ENCODE assay signal across 23 cellular contexts in the genomic region with DNA sequence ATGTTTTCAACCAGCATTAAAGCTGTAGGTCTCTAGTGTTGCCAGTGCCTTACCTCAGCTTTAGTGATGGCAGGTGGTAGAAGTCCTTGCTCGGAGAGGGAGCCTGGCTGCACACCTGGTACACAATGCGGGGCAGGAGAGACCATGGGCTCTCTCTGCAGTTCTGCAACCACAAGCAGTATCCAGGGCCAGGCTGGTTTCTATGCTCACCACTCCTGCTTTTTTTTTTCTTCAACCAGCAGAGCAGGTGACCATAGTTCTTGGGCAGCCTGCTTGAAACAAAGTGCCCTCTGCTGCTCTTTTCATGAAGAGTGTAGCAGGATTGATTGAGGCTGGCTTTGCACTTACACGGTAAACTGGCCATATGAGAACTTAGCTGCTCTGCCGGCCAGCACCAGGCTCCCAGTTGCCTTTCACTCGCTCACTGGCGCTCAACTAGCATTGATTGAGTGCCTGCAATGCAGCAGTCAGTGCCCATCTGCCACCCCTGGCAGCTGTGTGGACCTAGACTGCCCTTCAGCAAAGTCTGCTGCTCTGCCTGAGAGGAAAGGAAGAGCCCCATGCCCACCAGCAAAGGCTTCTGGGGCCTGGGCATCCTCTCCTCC. TPM values are rescaled to one million over a fixed set of nuclear protein-coding genes. Genes with fewer than 3 reads are reported as not detected.
DNase-seq lines count a peak whose midpoint lies in the region; ATAC-seq and TF ChIP-seq lines count a peak whose summit lies in the region.
"Had no signal": no experiment of that assay in that cellular context is flagged by ENCODE, and none has a peak within 500 bp of the region (broad histone marks: within the 10 kb centered on the region; RNA-seq: fewer than 3 reads in every experiment).

No MANE protein-coding gene starts in this region.

- peak; percentile 11 for DNase-seq in NCI-H2171 treated with DMSO at 0.1 percent for 48 hours (lab: John Stamatoyannopoulos, UW)
- DNase-seq in NCI-H2171 (lab: John Stamatoyannopoulos, UW): no peak
- DNase-seq in NCI-H524 (lab: John Stamatoyannopoulos, UW): peak; percentile 32 to 73
- DNase-seq in myocyte (ENCODE audit: low read depth): peak; percentile 53
- no peak for DNase-seq in foreskin melanocyte
- no peak for DNase-seq in OCI-M2 (lab: John Stamatoyannopoulos, UW; ENCODE audit: unreplicated experiment)
- DNase-seq: activated CD4-positive, alpha-beta T cell treated with anti-CD3 and anti-CD28 coated beads, Interleukin-2, amount 10 ng/mL, durations not matched to agents 24 days and 14 days; activated CD8-positive, alpha-beta memory T cell treated with anti-CD3 and anti-CD28 coated beads, Interleukin-2, amount 10 ng/mL, durations not matched to agents 7 days and 5 days; activated naive CD8-positive, alpha-beta T cell treated with anti-CD3 and anti-CD28 coated beads, Interleukin-2, amount 10 ng/mL, durations not matched to agents 7 days and 5 days; AML-193; Caco-2; GOT3; immature natural killer cell; left lung; naive thymus-derived CD8-positive, alpha-beta T cell; NCI-H226; OCI-M1; ovary; substantia nigra had no signal

- ATAC-seq in HG02885 (IDR thresholded peaks at IDR 0.05; ENCODE audit: poor library complexity, unreplicated experiment): no peak
- ATAC-seq: activated CD8-positive, alpha-beta memory T cell treated with anti-CD3 and anti-CD28 coated beads, Interleukin-2, amount 10 ng/mL, durations not matched to agents 7 days and 5 days; left lung; naive thymus-derived CD8-positive, alpha-beta T cell; sciatic nerve had no signal

- POLR2A ChIA-PET in HEK293 (lab: Yijun Ruan, JAX): interaction anchor here (0.7 kb wide), 1 partner anchor 288 kb away, joined by 3 read pairs; no protein-coding TSS in a partner anchor

- H3K9me3 ChIP-seq in HEK293 (ENCODE audit: control insufficient read depth, insufficient read depth, low read depth, low read length): no peaks in the 10 kb centered on the region
- H3K9me3 ChIP-seq: Caco-2, left lung, ovary had no signal

- CTCF ChIA-PET in HEK293 (lab: Yijun Ruan, JAX): no interaction called here

- no peak overlapping the region for H3K4me3 ChIP-seq in HEK293 (ENCODE audit: low read depth, low read length)
- H3K4me3 ChIP-seq: left lung, ovary had no signal

- H3K36me3 ChIP-seq in HEK293 (ENCODE audit: control insufficient read depth in 2 of 2, insufficient read depth in 1 of 2, low read length in 2 of 2): peaks cover 5 to 7% of the 10 kb centered on the region in 2 experiments; a peak in 2 of 3 replicates
- H3K36me3 ChIP-seq: ovary had no signal

- no peaks in the 10 kb centered on the region for H3K4me1 ChIP-seq in HEK293 (ENCODE audit: control insufficient read depth, insufficient read depth, low read length)
- H3K4me1 ChIP-seq: Caco-2 had no signal

- TF ChIP-seq CTCF in HEK293 (tag by site-specific recombination; IDR thresholded peaks at IDR 0.05): no peak

- H3K27ac ChIP-seq in HEK293 (ENCODE audit: extremely low read depth, low read depth, low read length): no peak overlapping the region
- H3K27ac ChIP-seq: epithelial cell of prostate, left lung, ovary had no signal

TF ChIP-seq in HEK293, 187 proteins besides CTCF, POLR2A, EP300 and RAD21:
- TF ChIP-seq ZNF558 (tag by site-specific recombination; IDR thresholded peaks at IDR 0.05) (no peak), ZNF560 (tag by site-specific recombination; IDR thresholded peaks at IDR 0.05; ENCODE audit: borderline replicate concordance) (no peak), ZBTB17 (tag by site-specific recombination; IDR thresholded peaks at IDR 0.05) (peak; percentile 43), ZNF341 (tag by site-specific recombination; IDR thresholded peaks at IDR 0.05; ENCODE audit: low read depth) (no peak)
- TF ChIP-seq, protein P1, sequence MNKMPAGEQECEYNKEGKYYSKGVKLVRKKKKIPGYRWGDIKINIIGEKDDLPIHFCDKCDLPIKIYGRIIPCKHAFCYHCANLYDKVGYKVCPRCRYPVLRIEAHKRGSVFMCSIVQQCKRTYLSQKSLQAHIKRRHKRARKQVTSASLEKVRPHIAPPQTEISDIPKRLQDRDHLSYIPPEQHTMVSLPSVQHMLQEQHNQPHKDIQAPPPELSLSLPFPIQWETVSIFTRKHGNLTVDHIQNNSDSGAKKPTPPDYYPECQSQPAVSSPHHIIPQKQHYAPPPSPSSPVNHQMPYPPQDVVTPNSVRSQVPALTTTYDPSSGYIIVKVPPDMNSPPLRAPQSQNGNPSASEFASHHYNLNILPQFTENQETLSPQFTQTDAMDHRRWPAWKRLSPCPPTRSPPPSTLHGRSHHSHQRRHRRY (tag by site-specific recombination; IDR thresholded peaks at IDR 0.05): no peak
TF ChIP-seq in HEK293: peak in this region for 1.

RNA-seq across cellular contexts. Expression of a gene that starts 4.4 kb away (rescaled TPM):
- 12.5 and 16.5 TPM in 2 replicates for total RNA-seq in myocyte
- 13.5 TPM for polyA plus RNA-seq in myocyte (2012)

RNA-seq across cellular contexts. Expression of a gene that starts 28.5 kb away (rescaled TPM):
- 49.2 and 56.0 TPM in 2 replicates for total RNA-seq in myocyte
- polyA plus RNA-seq in myocyte (2012): 43.9 TPM

Comparison
In these comparisons a context has a peak if more than half of its experiments do, and no peak if none do; other contexts are left out.
1. DNase-seq: peak in NCI-H2171 treated with DMSO at 0.1 percent for 48 hours (single experiment), NCI-H524 (2 of 2) and myocyte (single experiment); none in NCI-H2171 (single experiment), foreskin melanocyte (single experiment) and OCI-M2 (single experiment).